Comparison of ENCODE assay signal across 21 cellular contexts in the genomic region with DNA sequence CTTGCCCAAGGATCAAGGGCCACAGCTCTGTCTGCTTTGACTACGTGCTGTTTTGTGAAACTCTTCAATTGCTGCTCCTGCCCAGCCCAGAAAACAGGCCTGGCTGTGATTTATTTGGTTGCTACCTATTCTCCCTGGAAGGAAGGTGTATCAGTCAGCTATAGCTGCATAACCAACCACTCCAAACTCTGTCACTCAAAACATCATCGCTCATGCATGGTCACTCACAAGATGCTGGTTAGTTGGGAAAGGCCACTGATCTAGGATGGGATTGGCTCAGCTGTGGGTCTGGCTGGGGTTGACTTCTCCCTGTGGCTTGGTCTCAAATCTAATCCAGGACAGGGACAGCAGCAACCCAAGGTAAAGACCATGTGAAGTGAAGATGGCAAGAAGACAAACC. TPM values are rescaled to one million over a fixed set of nuclear protein-coding genes. Genes with fewer than 3 reads are reported as not detected.
DNase-seq lines count a peak whose midpoint lies in the region; ATAC-seq and TF ChIP-seq lines count a peak whose summit lies in the region.
"Had no signal": no experiment of that assay in that cellular context is flagged by ENCODE, and none has a peak within 500 bp of the region (broad histone marks: within the 10 kb centered on the region; RNA-seq: fewer than 3 reads in every experiment).

No MANE protein-coding gene starts in this region.

- no peaks in the 10 kb centered on the region for H3K27me3 Mint-ChIP-seq in activated CD8-positive, alpha-beta memory T cell treated with anti-CD3 and anti-CD28 coated beads, Interleukin-2, amount 10 ng/mL, durations not matched to agents 7 days and 5 days
- H3K27me3 Mint-ChIP-seq in osteocyte (ENCODE audit: unreplicated experiment) = peaks cover 6% of the 10 kb centered on the region
- peaks cover 19% of the 10 kb centered on the region for H3K27me3 Mint-ChIP-seq in Calu3 (ENCODE audit: unreplicated experiment)

- ATAC-seq in activated CD8-positive, alpha-beta memory T cell treated with anti-CD3 and anti-CD28 coated beads, Interleukin-2, amount 10 ng/mL, durations not matched to agents 7 days and 5 days = no peak
- ATAC-seq: CD8-positive, alpha-beta T cell; GM12878 had no signal

- no peak overlapping the region for H3K4me3 Mint-ChIP-seq in activated CD8-positive, alpha-beta memory T cell treated with anti-CD3 and anti-CD28 coated beads, Interleukin-2, amount 10 ng/mL, durations not matched to agents 7 days and 5 days
- H3K4me3 Mint-ChIP-seq in osteocyte (ENCODE audit: unreplicated experiment) (no peak overlapping the region), Calu3 (ENCODE audit: low read depth, unreplicated experiment) (no peak overlapping the region)
- H3K4me3 Mint-ChIP-seq: B cell; CD8-positive, alpha-beta T cell; H9 had no signal

- H3K27ac ChIP-seq in colonic mucosa (no peak overlapping the region), esophagus muscularis mucosa (replicated peaks in 1 of 4) (no peak overlapping the region)
- H3K27ac ChIP-seq: BLaER1 treated with 17β-estradiol and CSF1 and Interleukin-3, amounts not matched to agents 10 nM and 100 nM had no signal

- CTCF ChIA-PET in activated CD8-positive, alpha-beta memory T cell treated with anti-CD3 and anti-CD28 coated beads, Interleukin-2, amount 10 ng/mL, durations not matched to agents 7 days and 5 days (lab: Charles Lee) = no interaction called here
- CTCF ChIA-PET in Calu3 (lab: Charles Lee) = no interaction called here

- H3K4me1 Mint-ChIP-seq in activated CD8-positive, alpha-beta memory T cell treated with anti-CD3 and anti-CD28 coated beads, Interleukin-2, amount 10 ng/mL, durations not matched to agents 7 days and 5 days = no peaks in the 10 kb centered on the region
- no peaks in the 10 kb centered on the region for H3K4me1 Mint-ChIP-seq in osteocyte (ENCODE audit: unreplicated experiment)
- no peaks in the 10 kb centered on the region for H3K4me1 Mint-ChIP-seq in Calu3 (ENCODE audit: low read depth, unreplicated experiment)
- H3K4me1 Mint-ChIP-seq: B cell had no signal

- H3K9me3 Mint-ChIP-seq in activated CD8-positive, alpha-beta memory T cell treated with anti-CD3 and anti-CD28 coated beads, Interleukin-2, amount 10 ng/mL, durations not matched to agents 7 days and 5 days (ENCODE audit: low read depth) = no peaks in the 10 kb centered on the region
- H3K9me3 Mint-ChIP-seq in osteocyte (ENCODE audit: unreplicated experiment) (no peaks in the 10 kb centered on the region), Calu3 (ENCODE audit: low read depth, unreplicated experiment) (no peaks in the 10 kb centered on the region)
- H3K9me3 Mint-ChIP-seq: CD8-positive, alpha-beta T cell; H9 had no signal

- H3K27me3 ChIP-seq in colonic mucosa (no peaks in the 10 kb centered on the region), esophagus muscularis mucosa (peaks cover 0 to 19% (median 0%) of the 10 kb centered on the region in 4 donors)
- H3K27me3 ChIP-seq: BLaER1 treated with 17β-estradiol and CSF1 and Interleukin-3, amounts not matched to agents 10 nM and 100 nM had no signal

- no peak overlapping the region for H3K27ac Mint-ChIP-seq in activated CD8-positive, alpha-beta memory T cell treated with anti-CD3 and anti-CD28 coated beads, Interleukin-2, amount 10 ng/mL, durations not matched to agents 7 days and 5 days
- no peak overlapping the region for H3K27ac Mint-ChIP-seq in osteocyte (ENCODE audit: unreplicated experiment)
- no peak overlapping the region for H3K27ac Mint-ChIP-seq in Calu3 (ENCODE audit: unreplicated experiment)
- H3K27ac Mint-ChIP-seq: B cell; CD8-positive, alpha-beta T cell; H9 had no signal

- H3K9ac ChIP-seq in colonic mucosa (ENCODE audit: low read depth in 2 of 2, low read length in 2 of 2) = no peak overlapping the region
- H3K9ac ChIP-seq: BLaER1 treated with 17β-estradiol and CSF1 and Interleukin-3, amounts not matched to agents 10 nM and 100 nM had no signal

- H3K36me3 Mint-ChIP-seq in activated CD8-positive, alpha-beta memory T cell treated with anti-CD3 and anti-CD28 coated beads, Interleukin-2, amount 10 ng/mL, durations not matched to agents 7 days and 5 days = no peaks in the 10 kb centered on the region
- H3K36me3 Mint-ChIP-seq in osteocyte (ENCODE audit: unreplicated experiment) (no peaks in the 10 kb centered on the region), Calu3 (ENCODE audit: insufficient read depth, unreplicated experiment) (no peaks in the 10 kb centered on the region)
- H3K36me3 Mint-ChIP-seq: CD8-positive, alpha-beta T cell had no signal

- TF ChIP-seq CTCF in colonic mucosa (IDR thresholded peaks at IDR 0.05) = no peak
- TF ChIP-seq CTCF in esophagus muscularis mucosa (IDR thresholded peaks at IDR 0.05) = no peak
- no peak for TF ChIP-seq CTCF in osteocyte (IDR thresholded peaks at IDR 0.05)
- TF ChIP-seq CTCF in Calu3 (IDR thresholded peaks at IDR 0.05; ENCODE audit: unreplicated experiment) = no peak

- TF ChIP-seq POLR2A in esophagus muscularis mucosa (IDR thresholded peaks at IDR 0.05; ENCODE audit: low read depth) = no peak

- H3K36me3 ChIP-seq in colonic mucosa (no peaks in the 10 kb centered on the region), esophagus muscularis mucosa (no peaks in the 10 kb centered on the region)
- H3K36me3 ChIP-seq: BLaER1 treated with 17β-estradiol and CSF1 and Interleukin-3, amounts not matched to agents 10 nM and 100 nM had no signal

- peak; percentile 9 for DNase-seq in activated CD8-positive, alpha-beta memory T cell treated with anti-CD3 and anti-CD28 coated beads, Interleukin-2, amount 10 ng/mL, durations not matched to agents 7 days and 5 days
- no peak for DNase-seq in activated CD8-positive, alpha-beta memory T cell treated with anti-CD3 and anti-CD28 coated beads, Interleukin-2, amount 50 U/mL, for 48 hours
- DNase-seq in colonic mucosa = peak; percentile 7
- peak; percentile 77 for DNase-seq in esophagus muscularis mucosa (ENCODE audit: extremely low spot score)
- DNase-seq in osteocyte (ENCODE audit: extremely low spot score, unreplicated experiment) = peak; percentile 32
- DNase-seq in NCI-H1417 treated with DMSO at 0.1 percent for 48 hours (lab: John Stamatoyannopoulos, UW) = no peak
- DNase-seq in SHP77 (lab: John Stamatoyannopoulos, UW) = no peak
- no peak for DNase-seq in Calu3
- DNase-seq: 8988T; CD8-positive, alpha-beta T cell; DMS 273 treated with DMSO at 0.1 percent for 48 hours; DMS53; DND-41; EL; H9 had no signal

- H3K9me3 ChIP-seq in colonic mucosa (no peaks in the 10 kb centered on the region), esophagus muscularis mucosa (no peaks in the 10 kb centered on the region)

- BruUV-seq in Calu3 (replicated peaks; lab: Mats Ljungman, UMichigan) = no TSS peak

- 92% methylated on average over 2 of the region's 2 CpGs for WGBS in esophagus muscularis mucosa

- intact Hi-C loops in colonic mucosa (cut with DNase I) (no loop called here), esophagus muscularis mucosa (cut with DNase I) (no loop called here), Calu3 (cut with micrococcal nuclease; ENCODE audit: unreplicated experiment) (no loop called here)

- no peak for TF ChIP-seq EP300 in esophagus muscularis mucosa (IDR thresholded peaks at IDR 0.05)

- H3K4me3 ChIP-seq in colonic mucosa = no peak overlapping the region
- H3K4me3 ChIP-seq in esophagus muscularis mucosa = no peak overlapping the region
- H3K4me3 ChIP-seq: BLaER1 treated with 17β-estradiol and CSF1 and Interleukin-3, amounts not matched to agents 10 nM and 100 nM; GM12878 had no signal

- H3K4me1 ChIP-seq in colonic mucosa (no peaks in the 10 kb centered on the region), esophagus muscularis mucosa (no peaks in the 10 kb centered on the region)

RNA-seq across cellular contexts. Expression of gene TEX51, which starts 14.6 kb away (rescaled TPM):
- not detected for total RNA-seq in activated CD8-positive, alpha-beta memory T cell treated with anti-CD3 and anti-CD28 coated beads, Interleukin-2, amount 10 ng/mL, durations not matched to agents 7 days and 5 days
- not detected for total RNA-seq in colonic mucosa
- total RNA-seq in esophagus muscularis mucosa = not detected
- total RNA-seq in osteocyte = not detected in 2 replicates
- total RNA-seq in Calu3 (2022) = not detected in 2 replicates
- total RNA-seq: A673; B cell; CD8-positive, alpha-beta T cell; G401; GM12878; H1; H9 had no signal

Comparison
In these comparisons a context has a peak if more than half of its experiments do, and no peak if none do; other contexts are left out.
1. DNase-seq: peak in activated CD8-positive, alpha-beta memory T cell treated with anti-CD3 and anti-CD28 coated beads, Interleukin-2, amount 10 ng/mL, durations not matched to agents 7 days and 5 days (single experiment), colonic mucosa (single experiment), esophagus muscularis mucosa (single experiment) and osteocyte (single experiment); none in activated CD8-positive, alpha-beta memory T cell treated with anti-CD3 and anti-CD28 coated beads, Interleukin-2, amount 50 U/mL, for 48 hours (single experiment), NCI-H1417 treated with DMSO at 0.1 percent for 48 hours (single experiment), SHP77 (0 of 2) and Calu3 (single experiment).